ENCODE assay signal across 19 cellular contexts in genomic region chr19:14943601-14944000, GRCh38. TPM values are rescaled to one million over a fixed set of nuclear protein-coding genes. Genes with fewer than 3 reads are reported as not detected.
A peak's percentile ranks its signal among the peaks of the same experiment; 100 is the strongest.
DNase-seq lines count a peak whose midpoint lies in the region; ATAC-seq and TF ChIP-seq lines count a peak whose summit lies in the region.
"Had no signal": no experiment of that assay in that cellular context is flagged by ENCODE, and none has a peak within 500 bp of the region (broad histone marks: within the 10 kb centered on the region; RNA-seq: fewer than 3 reads in every experiment).

No MANE protein-coding gene starts in this region.

- no peak overlapping the region for H3K4me3 Mint-ChIP-seq in activated CD8-positive, alpha-beta T cell treated with anti-CD3 and anti-CD28 coated beads for 36 hours
- H3K4me3 Mint-ChIP-seq: activated naive CD4-positive, alpha-beta T cell treated with anti-CD3 and anti-CD28 coated beads for 36 hours; dendritic cell treated with granulocyte-macrophage colony-stimulating factor and Interleukin-4, amounts not matched to agents 40 ng/mL and 50 ng/mL, for 4 days; GM23338 had no signal

- no peak overlapping the region for H3K27ac Mint-ChIP-seq in activated CD8-positive, alpha-beta T cell treated with anti-CD3 and anti-CD28 coated beads for 36 hours
- H3K27ac Mint-ChIP-seq: activated naive CD4-positive, alpha-beta T cell treated with anti-CD3 and anti-CD28 coated beads for 36 hours; dendritic cell treated with granulocyte-macrophage colony-stimulating factor and Interleukin-4, amounts not matched to agents 40 ng/mL and 50 ng/mL, for 4 days; GM23338 had no signal

- H3K9me3 Mint-ChIP-seq in activated CD8-positive, alpha-beta T cell treated with anti-CD3 and anti-CD28 coated beads for 36 hours: no peaks in the 10 kb centered on the region
- H3K9me3 Mint-ChIP-seq: activated naive CD4-positive, alpha-beta T cell treated with anti-CD3 and anti-CD28 coated beads for 36 hours; dendritic cell treated with granulocyte-macrophage colony-stimulating factor and Interleukin-4, amounts not matched to agents 40 ng/mL and 50 ng/mL, for 4 days had no signal

- in situ Hi-C loops in KBM-7 (cut with MboI; ENCODE audit: low pct_unique_long_range_greater_than_20kb, low sequenced_read_pairs): no loop called here

- peak overlapping the region; percentile 66 for H3K4me2 ChIP-seq in BLaER1
- H3K4me2 ChIP-seq: GM23338 had no signal

- H3K36me3 Mint-ChIP-seq in activated CD8-positive, alpha-beta T cell treated with anti-CD3 and anti-CD28 coated beads for 36 hours (ENCODE audit: low read depth): no peaks in the 10 kb centered on the region

- intact Hi-C loops in tibial artery (cut with DNase I; ENCODE audit: low total_unique reads): no loop called here
- intact Hi-C loops in activated CD8-positive, alpha-beta T cell treated with anti-CD3 and anti-CD28 coated beads for 36 hours (cut with micrococcal nuclease): no loop called here

- no peaks in the 10 kb centered on the region for H4K20me1 ChIP-seq in BLaER1

- H3K9me3 ChIP-seq in BLaER1 (no peaks in the 10 kb centered on the region), tibial artery (no peaks in the 10 kb centered on the region)
- H3K9me3 ChIP-seq: heart left ventricle had no signal

- TF ChIP-seq CTCF in tibial artery (IDR thresholded peaks at IDR 0.05): no peak
- no peak for TF ChIP-seq CTCF in activated CD8-positive, alpha-beta T cell treated with anti-CD3 and anti-CD28 coated beads for 36 hours (IDR thresholded peaks at IDR 0.05)

- DNase-seq in KBM-7 (peak; percentile 21), SIG-M5 (lab: John Stamatoyannopoulos, UW) (peak; percentile 85), hepatic stellate cell (ENCODE audit: low spot score) (peak; percentile 18), tibial artery (no peak), NCI-H510A (lab: John Stamatoyannopoulos, UW) (no peak)
- no peak for DNase-seq in activated CD8-positive, alpha-beta T cell treated with anti-CD3 and anti-CD28 coated beads for 36 hours
- DNase-seq in activated naive CD4-positive, alpha-beta T cell (lab: John Stamatoyannopoulos, UW): no peak
- DNase-seq: activated naive CD4-positive, alpha-beta T cell treated with anti-CD3 and anti-CD28 coated beads for 36 hours; heart left ventricle; NCI-H2029 treated with DMSO at 0.1 percent for 48 hours; NCI-H774; stimulated activated naive CD4-positive, alpha-beta T cell had no signal

- peak overlapping the region; percentile 60; the same call in 1 of the 2 replicates for H3K9ac ChIP-seq in BLaER1
- H3K9ac ChIP-seq: parathyroid adenoma had no signal

- no peaks in the 10 kb centered on the region for H3K27me3 Mint-ChIP-seq in activated CD8-positive, alpha-beta T cell treated with anti-CD3 and anti-CD28 coated beads for 36 hours
- H3K27me3 Mint-ChIP-seq: dendritic cell treated with granulocyte-macrophage colony-stimulating factor and Interleukin-4, amounts not matched to agents 40 ng/mL and 50 ng/mL, for 4 days had no signal

- CTCF ChIA-PET in activated CD8-positive, alpha-beta T cell treated with anti-CD3 and anti-CD28 coated beads for 36 hours (lab: Charles Lee): interaction anchor here (1.1 kb wide), 1 partner anchor 52 kb away, joined by 3 read pairs; no protein-coding TSS in a partner anchor

- H3K4me1 ChIP-seq in BLaER1: peaks cover 25% of the 10 kb centered on the region
- H3K4me1 ChIP-seq in tibial artery: no peaks in the 10 kb centered on the region
- H3K4me1 ChIP-seq: heart left ventricle, parathyroid adenoma had no signal

- H3K36me3 ChIP-seq in BLaER1 (no peaks in the 10 kb centered on the region), tibial artery (no peaks in the 10 kb centered on the region)
- H3K36me3 ChIP-seq: heart left ventricle had no signal

- H3K4me1 Mint-ChIP-seq in activated CD8-positive, alpha-beta T cell treated with anti-CD3 and anti-CD28 coated beads for 36 hours (ENCODE audit: low read depth): peaks cover 6% of the 10 kb centered on the region
- H3K4me1 Mint-ChIP-seq: GM23338 had no signal

- no peak for ATAC-seq in activated CD8-positive, alpha-beta T cell treated with anti-CD3 and anti-CD28 coated beads for 36 hours
- ATAC-seq: GM23338, heart left ventricle had no signal

- POLR2A ChIA-PET in activated CD8-positive, alpha-beta T cell treated with anti-CD3 and anti-CD28 coated beads for 36 hours (lab: Charles Lee): no interaction called here

- no peaks in the 10 kb centered on the region for H3K27me3 ChIP-seq in BLaER1
- H3K27me3 ChIP-seq in tibial artery: no peaks in the 10 kb centered on the region

- peak overlapping the region; percentile 70 for H3K27ac ChIP-seq in BLaER1
- H3K27ac ChIP-seq in tibial artery: no peak overlapping the region
- H3K27ac ChIP-seq: heart left ventricle, parathyroid adenoma had no signal

- H3K4me3 ChIP-seq in BLaER1 (0 out of 2 replicates have a peak overlapping the region, but pooled peaks have one; percentile 16), tibial artery (no peak overlapping the region)
- H3K4me3 ChIP-seq: GM23338, heart left ventricle had no signal

RNA-seq across cellular contexts. Expression of gene OR7C2, which starts 2.3 kb away (rescaled TPM):
- not detected for total RNA-seq in activated CD8-positive, alpha-beta T cell treated with anti-CD3 and anti-CD28 coated beads for 36 hours
- total RNA-seq: activated naive CD4-positive, alpha-beta T cell treated with anti-CD3 and anti-CD28 coated beads for 36 hours; GM23338; heart left ventricle; HT1080; M059J; T-helper 2 cell treated with Interferon-gamma antibody and Interleukin-4, amounts not matched to agents 100 ng/mL and 5 ng/mL, for 36 hours had no signal

RNA-seq across cellular contexts. Expression of gene SLC1A6, which starts 36.1 kb away (rescaled TPM):
- not detected for total RNA-seq in activated CD8-positive, alpha-beta T cell treated with anti-CD3 and anti-CD28 coated beads for 36 hours
- total RNA-seq: activated naive CD4-positive, alpha-beta T cell treated with anti-CD3 and anti-CD28 coated beads for 36 hours; heart left ventricle; HT1080; M059J; T-helper 2 cell treated with Interferon-gamma antibody and Interleukin-4, amounts not matched to agents 100 ng/mL and 5 ng/mL, for 36 hours had no signal

RNA-seq across cellular contexts. Expression of gene OR7A17, which starts 57.7 kb away (rescaled TPM):
- not detected for total RNA-seq in activated CD8-positive, alpha-beta T cell treated with anti-CD3 and anti-CD28 coated beads for 36 hours
- total RNA-seq: activated naive CD4-positive, alpha-beta T cell treated with anti-CD3 and anti-CD28 coated beads for 36 hours; GM23338; heart left ventricle; HT1080; M059J; T-helper 2 cell treated with Interferon-gamma antibody and Interleukin-4, amounts not matched to agents 100 ng/mL and 5 ng/mL, for 36 hours had no signal

Comparison
In these comparisons a context has a peak if more than half of its experiments do, and no peak if none do; other contexts are left out.
1. DNase-seq: peak in KBM-7 (single experiment), SIG-M5 (single experiment) and hepatic stellate cell (single experiment); none in tibial artery (0 of 2), activated CD8-positive, alpha-beta T cell treated with anti-CD3 and anti-CD28 coated beads for 36 hours (single experiment), NCI-H510A (single experiment) and activated naive CD4-positive, alpha-beta T cell (0 of 4).